Comparison of ENCODE assay signal across 11 cellular contexts in the genomic region with DNA sequence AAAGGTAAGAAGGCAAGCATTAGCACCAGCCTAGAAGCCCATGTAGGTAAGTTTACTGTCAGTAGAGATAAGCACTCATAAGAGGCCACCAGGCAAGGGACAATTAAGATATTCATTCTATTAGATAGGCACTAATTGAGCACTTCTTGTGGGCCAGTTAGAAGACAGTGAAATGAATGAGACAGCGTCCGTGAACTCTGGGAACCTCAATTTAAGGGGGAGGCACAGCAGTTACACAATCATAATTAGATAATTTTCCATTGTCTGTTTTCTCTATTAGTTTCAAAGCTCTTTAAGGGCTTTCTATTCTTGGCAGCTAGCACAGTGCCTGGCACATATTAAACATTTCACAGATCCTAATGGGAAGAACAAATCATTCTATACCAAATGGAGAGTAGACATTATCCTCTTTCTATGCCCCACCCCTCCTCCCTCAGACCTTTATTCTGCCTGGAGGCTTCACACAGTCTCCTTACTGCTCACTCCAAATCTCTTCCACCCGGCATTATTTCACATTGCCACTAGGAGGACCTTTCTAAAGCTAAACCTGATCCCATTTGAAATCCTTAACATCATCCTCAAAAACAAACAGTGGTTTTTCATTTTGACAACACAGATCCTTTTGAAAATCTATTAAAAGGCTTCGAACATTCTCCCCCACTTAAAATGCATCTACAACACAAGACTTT.
DNase-seq lines count a peak whose midpoint lies in the region; TF ChIP-seq lines count a peak whose summit lies in the region.
"Had no signal": no experiment of that assay in that cellular context is flagged by ENCODE, and none has a peak within 500 bp of the region (broad histone marks: within the 10 kb centered on the region; RNA-seq: fewer than 3 reads in every experiment).

No MANE protein-coding gene starts in this region.

- intact Hi-C loops in posterior vena cava (cut with DNase I), result no loop called here

- peaks cover 0 to 6% of the 10 kb centered on the region in 2 donors for H3K9me3 ChIP-seq in right atrium auricular region
- H3K9me3 ChIP-seq: BLaER1 treated with 17β-estradiol and CSF1 and Interleukin-3, amounts not matched to agents 10 nM and 100 nM; esophagus muscularis mucosa; Peyer's patch had no signal

- H3K27ac ChIP-seq in C4-2B, result no peak overlapping the region
- H3K27ac ChIP-seq in RWPE1, result no peak overlapping the region
- no peak overlapping the region for H3K27ac ChIP-seq in right atrium auricular region
- H3K27ac ChIP-seq: BLaER1 treated with 17β-estradiol and CSF1 and Interleukin-3, amounts not matched to agents 10 nM and 100 nM; esophagus muscularis mucosa; Peyer's patch had no signal

- no peaks in the 10 kb centered on the region for H3K27me3 ChIP-seq in right atrium auricular region
- H3K27me3 ChIP-seq: BLaER1 treated with 17β-estradiol and CSF1 and Interleukin-3, amounts not matched to agents 10 nM and 100 nM; esophagus muscularis mucosa; Peyer's patch had no signal

- H3K4me1 ChIP-seq in right atrium auricular region, result peaks cover 0 to 5% of the 10 kb centered on the region in 2 donors
- H3K4me1 ChIP-seq: BLaER1 treated with 17β-estradiol and CSF1 and Interleukin-3, amounts not matched to agents 10 nM and 100 nM; esophagus muscularis mucosa; Peyer's patch had no signal

- H3K36me3 ChIP-seq in right atrium auricular region, result no peaks in the 10 kb centered on the region
- H3K36me3 ChIP-seq: BLaER1 treated with 17β-estradiol and CSF1 and Interleukin-3, amounts not matched to agents 10 nM and 100 nM; esophagus muscularis mucosa; Peyer's patch had no signal

- peak; percentile 36 for TF ChIP-seq CTCF in C4-2B (conservative IDR thresholded peaks at IDR 0.05)
- TF ChIP-seq CTCF in RWPE1 (conservative IDR thresholded peaks at IDR 0.05; ENCODE audit: low read depth), result no peak
- TF ChIP-seq CTCF in right atrium auricular region (IDR thresholded peaks at IDR 0.05), result peak; percentile 25 to 44

- CTCF ChIA-PET in RWPE1 (lab: Yijun Ruan, JAX), result interaction anchor here (0.6 to 1.7 kb wide), 7 partner anchors 9 to 1478 kb away, joined by 3 to 6 read pairs (median 3); no protein-coding TSS in a partner anchor

- POLR2A ChIA-PET in RWPE1 (lab: Yijun Ruan, JAX; ENCODE audit: low non-redundant PET), result no interaction called here

- no peak overlapping the region for H3K4me3 ChIP-seq in right atrium auricular region
- H3K4me3 ChIP-seq: BLaER1 treated with 17β-estradiol and CSF1 and Interleukin-3, amounts not matched to agents 10 nM and 100 nM; esophagus muscularis mucosa; Peyer's patch had no signal

- DNase-seq in HT1080 (ENCODE audit: low read depth) (peak; percentile 8), RWPE1 (ENCODE audit: low spot score) (peak; percentile 8), right atrium auricular region (ENCODE audit: low spot score) (no peak), HuH-7.5 (ENCODE audit: low spot score) (no peak), COLO668 (lab: John Stamatoyannopoulos, UW; ENCODE audit: unreplicated experiment) (no peak), amygdala (lab: John Stamatoyannopoulos, UW) (no peak), posterior vena cava (ENCODE audit: low spot score) (no peak)
- DNase-seq: Peyer's patch had no signal

Comparison
In these comparisons a context has a peak if more than half of its experiments do, and no peak if none do; other contexts are left out.
1. DNase-seq: peak in HT1080 (single experiment) and RWPE1 (single experiment); none in right atrium auricular region (single experiment), HuH-7.5 (single experiment), COLO668 (single experiment), amygdala (0 of 56) and posterior vena cava (single experiment).